Comparison of ENCODE assay signal across 22 cellular contexts in the genomic region with DNA sequence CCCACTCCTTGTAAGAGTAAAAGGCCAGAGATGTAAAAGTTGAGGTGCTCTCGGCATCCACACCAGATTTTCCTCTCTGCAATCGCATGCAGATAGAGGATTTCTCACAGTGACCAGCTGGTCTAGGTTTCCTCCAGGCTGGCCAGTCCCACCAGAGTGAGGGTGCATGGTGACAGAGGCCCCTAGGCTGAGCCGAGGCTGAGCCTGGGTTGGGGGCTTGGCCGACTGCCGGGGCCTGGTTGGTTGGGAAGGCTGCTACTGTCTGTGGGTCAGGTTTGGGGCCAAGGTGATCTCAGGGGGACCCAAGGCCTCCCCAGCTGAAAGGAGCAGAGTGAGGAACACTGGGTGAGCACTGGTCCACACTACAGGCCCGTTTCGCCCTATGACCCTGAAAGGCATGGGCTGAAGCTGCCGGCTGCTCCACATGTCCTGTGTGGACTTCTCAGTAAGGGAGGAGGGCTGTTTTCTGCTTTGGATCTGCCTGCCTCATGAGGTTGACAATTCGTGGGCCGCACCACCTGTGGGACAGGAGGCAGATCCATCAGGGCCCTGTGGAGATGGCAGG.
"Had no signal": no experiment of that assay in that cellular context is flagged by ENCODE, and none has a peak within 500 bp of the region (broad histone marks: within the 10 kb centered on the region; RNA-seq: fewer than 3 reads in every experiment).

No MANE protein-coding gene starts in this region.

- H3K4me3 ChIP-seq: colonic mucosa, esophagus muscularis mucosa, gastroesophageal sphincter, heart left ventricle, hepatocyte, left lung, lung had no signal

- H3K4me1 ChIP-seq: colonic mucosa, esophagus muscularis mucosa, foreskin keratinocyte, gastroesophageal sphincter, heart left ventricle, left lung had no signal

- H3K36me3 ChIP-seq: colonic mucosa, esophagus muscularis mucosa, gastroesophageal sphincter, heart left ventricle, left lung had no signal

- ATAC-seq: foreskin keratinocyte, heart left ventricle, left lung, left ventricle myocardium superior had no signal

- H3K27ac Mint-ChIP-seq: dendritic cell treated with granulocyte-macrophage colony-stimulating factor and Interleukin-4, amounts not matched to agents 40 ng/mL and 50 ng/mL, for 4 days; immature natural killer cell; memory B cell had no signal

- H3K9me3 ChIP-seq: colonic mucosa, esophagus muscularis mucosa, gastroesophageal sphincter, heart left ventricle, left lung had no signal

- H3K27me3 ChIP-seq: colonic mucosa, foreskin keratinocyte, hepatocyte had no signal

- H3K27ac ChIP-seq: colonic mucosa, esophagus muscularis mucosa, foreskin keratinocyte, gastroesophageal sphincter, heart left ventricle, hepatocyte, left lung had no signal

- DNase-seq: colonic mucosa; cortex of kidney; effector CD4-positive, alpha-beta T cell; effector memory CD4-positive, alpha-beta T cell; foreskin keratinocyte; heart left ventricle; hypothalamus; immature natural killer cell; islet precursor cell; kidney; kidney glomerular epithelial cell; left ventricle myocardium superior; mammary epithelial cell; mesendoderm; midbrain had no signal

- H3K36me3 Mint-ChIP-seq: immature natural killer cell, memory B cell had no signal
